Comparison of ENCODE assay signal across 8 cellular contexts in the genomic region with DNA sequence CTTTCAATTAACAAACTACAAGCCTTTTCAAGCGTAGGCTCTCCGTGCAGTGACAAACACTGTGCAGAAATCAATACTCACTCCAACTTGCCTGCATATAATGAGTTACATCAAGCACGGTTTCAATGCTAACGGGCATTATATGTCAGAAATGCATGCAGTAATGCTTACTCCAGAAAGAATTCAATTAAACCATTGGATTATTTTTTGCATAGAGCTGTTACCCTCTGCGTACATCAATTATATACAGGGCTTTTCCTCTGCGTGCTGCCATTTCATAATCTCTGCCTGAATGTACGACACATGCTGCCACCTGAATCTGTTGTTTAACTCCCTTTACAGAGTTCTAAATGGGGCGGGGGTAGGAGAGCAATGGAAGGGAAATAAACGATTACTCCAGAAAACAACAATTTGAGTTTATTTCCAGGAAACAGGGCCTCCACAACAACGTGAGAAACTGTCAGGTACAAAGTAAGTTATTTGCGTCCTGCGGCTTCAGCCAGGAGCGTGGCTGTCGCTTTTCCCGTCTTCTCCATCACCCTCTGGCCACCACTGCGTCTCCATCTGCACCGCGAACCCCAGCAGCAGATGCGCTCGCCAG. TPM values are rescaled to one million over a fixed set of nuclear protein-coding genes. Genes with fewer than 3 reads are reported as not detected.
DNase-seq lines count a peak whose midpoint lies in the region; ATAC-seq and TF ChIP-seq lines count a peak whose summit lies in the region.

No MANE protein-coding gene starts in this region.

- H3K4me1 ChIP-seq in HAP-1 = peaks cover 15% of the 10 kb centered on the region

- H3K9me3 ChIP-seq in HAP-1 (no peaks in the 10 kb centered on the region), T-helper 17 cell (ENCODE audit: control insufficient read depth, low read length, poor library complexity, severe bottlenecking) (no peaks in the 10 kb centered on the region)

- H3K4me3 ChIP-seq in HAP-1 = peak overlapping the region; percentile 81
- H3K4me3 ChIP-seq in skeletal muscle cell (ENCODE audit: low read depth, low read length) = peak overlapping the region; percentile 96

- no peaks in the 10 kb centered on the region for H3K36me3 ChIP-seq in HAP-1 (replicated peaks)

- ATAC-seq in T-helper 17 cell (no peak), HG03097 (IDR thresholded peaks at IDR 0.05; ENCODE audit: low FRiP score, unreplicated experiment) (no peak), GM18867 (IDR thresholded peaks at IDR 0.05; ENCODE audit: unreplicated experiment) (no peak)

- peaks cover 19% of the 10 kb centered on the region for H3K9me3 Mint-ChIP-seq in glutamatergic neuron (ENCODE audit: unreplicated experiment)

- H3K27ac Mint-ChIP-seq in T-helper 17 cell (peak overlapping the region; percentile 39), glutamatergic neuron (ENCODE audit: unreplicated experiment) (peak overlapping the region; percentile 94)

- in situ Hi-C loops in HAP-1 (cut with MboI; ENCODE audit: low sequenced_read_pairs) = no loop called here

- H3K4me1 Mint-ChIP-seq in T-helper 17 cell (peaks cover 14% of the 10 kb centered on the region), glutamatergic neuron (ENCODE audit: low read depth, unreplicated experiment) (peaks cover 37% of the 10 kb centered on the region)

- H3K27me3 Mint-ChIP-seq in T-helper 17 cell = peaks cover 72% of the 10 kb centered on the region
- peaks cover 10% of the 10 kb centered on the region for H3K27me3 Mint-ChIP-seq in glutamatergic neuron (ENCODE audit: unreplicated experiment)

- H3K4me3 Mint-ChIP-seq in T-helper 17 cell = peak overlapping the region; percentile 93
- peak overlapping the region; percentile 98 for H3K4me3 Mint-ChIP-seq in glutamatergic neuron (ENCODE audit: unreplicated experiment)

- no peaks in the 10 kb centered on the region for H3K36me3 Mint-ChIP-seq in T-helper 17 cell (ENCODE audit: low read depth)
- H3K36me3 Mint-ChIP-seq in glutamatergic neuron (ENCODE audit: unreplicated experiment) = no peaks in the 10 kb centered on the region

- DNase-seq in HAP-1 (ENCODE audit: low spot score in 2 of 2) (peak in 1 of 2 experiments; percentile 16), T-helper 17 cell (no peak), glutamatergic neuron (peak; percentile 51), skeletal muscle cell (ENCODE audit: low read depth) (no peak), cortex of kidney (lab: John Stamatoyannopoulos, UW) (no peak), NCI-H1092 (lab: John Stamatoyannopoulos, UW) (no peak)

- no peak for TF ChIP-seq CTCF in glutamatergic neuron (IDR thresholded peaks at IDR 0.05; ENCODE audit: partially characterized antibody, unreplicated experiment)

- H3K27me3 ChIP-seq in HAP-1 (ENCODE audit: low read depth) = no peaks in the 10 kb centered on the region

RNA-seq across cellular contexts. Expression of gene PTPRK, which starts 1.8 kb away (rescaled TPM):
- total RNA-seq in T-helper 17 cell (under 1 TPM; 0.77 to 0.78 TPM), glutamatergic neuron (ENCODE audit: unreplicated experiment) (50.3 TPM)

Comparison
In these comparisons a context has a peak if more than half of its experiments do, and no peak if none do; other contexts are left out.
1. RNA of gene PTPRK, which starts 1.8 kb away (total RNA-seq): 50.3 TPM in glutamatergic neuron (single experiment); 0.77 to 0.78 TPM in T-helper 17 cell; every median in the first group is over 10 times any median in the second.